In the genomic region with DNA sequence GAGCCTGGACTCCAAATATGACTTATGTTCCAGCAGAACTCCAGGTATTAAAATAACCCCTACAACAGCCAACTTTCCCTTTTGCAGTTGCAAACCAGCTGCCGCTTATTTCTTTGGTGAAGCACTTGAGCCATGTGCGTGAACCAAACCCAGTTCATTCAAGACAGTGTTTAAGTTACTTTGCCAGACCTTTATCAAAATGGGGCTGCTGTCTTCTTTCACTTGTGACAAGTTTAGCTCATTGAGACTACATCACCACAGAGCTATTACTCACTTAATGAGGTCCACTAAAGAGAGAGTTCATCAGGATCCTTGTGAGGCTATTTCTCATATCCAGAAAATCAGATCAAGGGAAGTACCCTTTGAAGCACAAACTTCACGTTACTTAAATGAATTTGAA, we compare ENCODE assay signal across 13 cellular contexts. TPM values are rescaled to one million over a fixed set of nuclear protein-coding genes. Genes with fewer than 3 reads are reported as not detected.
DNase-seq lines count a peak whose midpoint lies in the region; ATAC-seq, FAIRE-seq and TF ChIP-seq lines count a peak whose summit lies in the region.
"Had no signal": no experiment of that assay in that cellular context is flagged by ENCODE, and none has a peak within 500 bp of the region (broad histone marks: within the 10 kb centered on the region; RNA-seq: fewer than 3 reads in every experiment).

No MANE protein-coding gene starts in this region.

- no peak overlapping the region for H3K27ac ChIP-seq in A549
- no peak overlapping the region for H3K27ac ChIP-seq in CD4-positive, alpha-beta T cell (ENCODE audit: low read depth, low read length)

- intact Hi-C loops in CD4-positive, alpha-beta T cell (cut with DNase I, micrococcal nuclease) = loop anchor here in 1 of 2 experiments (2.0 to 10.0 kb wide), 4 partner anchors 127 to 713 kb away; a partner anchor contains a TSS

- TF ChIP-seq EP300 in A549 (IDR thresholded peaks at IDR 0.05) = no peak

- TF ChIP-seq CTCF in A549 (IDR thresholded peaks at IDR 0.05) (no peak), fibroblast of the aortic adventitia (IDR thresholded peaks at IDR 0.05; ENCODE audit: insufficient read depth, low read length) (no peak)
- no peak for TF ChIP-seq CTCF in CD4-positive, alpha-beta T cell (IDR thresholded peaks at IDR 0.05)

- no peak overlapping the region for H3K4me2 ChIP-seq in A549

- no peak for ATAC-seq in A549
- no peak for ATAC-seq in CD4-positive, alpha-beta T cell (ENCODE audit: poor library complexity)
- no peak for ATAC-seq in GM21786 (IDR thresholded peaks at IDR 0.05; ENCODE audit: unreplicated experiment)

- H3K27me3 Mint-ChIP-seq in CD4-positive, alpha-beta T cell = no peaks in the 10 kb centered on the region
- H3K27me3 Mint-ChIP-seq: CD8-positive, alpha-beta memory T cell; IgD-negative memory B cell had no signal

- peaks cover 63% of the 10 kb centered on the region for H3K36me3 Mint-ChIP-seq in CD4-positive, alpha-beta T cell (ENCODE audit: low read depth)
- H3K36me3 Mint-ChIP-seq: IgD-negative memory B cell had no signal

- H3K4me1 Mint-ChIP-seq in CD4-positive, alpha-beta T cell (ENCODE audit: low read depth) = peaks cover 37% of the 10 kb centered on the region

- TF ChIP-seq RAD21 in A549 (conservative IDR thresholded peaks at IDR 0.05 in 1 of 2, IDR thresholded peaks at IDR 0.05 in 1 of 2) = no peak

- peak overlapping the region; percentile 30 for H3K4me3 Mint-ChIP-seq in CD4-positive, alpha-beta T cell
- H3K4me3 Mint-ChIP-seq: CD14-positive monocyte had no signal

- peaks cover 12% of the 10 kb centered on the region; the same call in 2 of the 3 replicates for H3K4me1 ChIP-seq in A549

- DNase-seq in A549 (ENCODE audit: low read depth in 1 of 2, low spot score in 1 of 2) (no peak), NCI-H1694 treated with DMSO at 0.1 percent for 48 hours (lab: John Stamatoyannopoulos, UW) (peak; percentile 14), fibroblast of the aortic adventitia (ENCODE audit: low read depth) (peak; percentile 8), RPMI8226 (no peak), retina (no peak)
- no peak for DNase-seq in CD4-positive, alpha-beta T cell
- DNase-seq: Caco-2; CD8-positive, alpha-beta memory T cell; GOT3 had no signal

- no peaks in the 10 kb centered on the region for H3K9me3 ChIP-seq in A549
- no peaks in the 10 kb centered on the region for H3K9me3 ChIP-seq in CD4-positive, alpha-beta T cell (ENCODE audit: control insufficient read depth, low read length)
- H3K9me3 ChIP-seq: Caco-2, HAP-1 had no signal

- CTCF ChIA-PET in A549 (lab: Yijun Ruan, JAX) = no interaction called here
- CTCF ChIA-PET in CD4-positive, alpha-beta T cell (lab: Charles Lee) = no interaction called here

- H3K27me3 ChIP-seq in CD4-positive, alpha-beta T cell (ENCODE audit: control insufficient read depth, insufficient read depth, low read length) = no peaks in the 10 kb centered on the region

- 96% methylated on average over 3 of the region's 3 CpGs for WGBS in A549 (ENCODE audit: missing lambda C conversion rate)

- H3K27ac Mint-ChIP-seq in CD4-positive, alpha-beta T cell = peak overlapping the region; percentile 52
- H3K27ac Mint-ChIP-seq: CD14-positive monocyte had no signal

- no peaks in the 10 kb centered on the region for H3K9me3 Mint-ChIP-seq in CD4-positive, alpha-beta T cell
- H3K9me3 Mint-ChIP-seq: CD8-positive, alpha-beta memory T cell; IgD-negative memory B cell had no signal

- no peak for TF ChIP-seq POLR2A in A549 (IDR thresholded peaks at IDR 0.05; ENCODE audit: low read length)

- POLR2A ChIA-PET in A549 (lab: Yijun Ruan, JAX) = no interaction called here
- POLR2A ChIA-PET in CD4-positive, alpha-beta T cell (lab: Charles Lee) = interaction anchor here (0.9 kb wide), 1 partner anchor 551 kb away, joined by 3 read pairs; a partner anchor contains a TSS

- FAIRE-seq in A549 (lab: Jason Lieb, UNC) = peak; percentile 86

- H3K4me3 ChIP-seq in A549 (no peak overlapping the region), fibroblast of the aortic adventitia (ENCODE audit: low read depth, low read length) (no peak overlapping the region)
- H3K4me3 ChIP-seq: HAP-1 had no signal

TF ChIP-seq in A549, 52 proteins besides CTCF, POLR2A, EP300 and RAD21:
- TF ChIP-seq, protein P1, sequence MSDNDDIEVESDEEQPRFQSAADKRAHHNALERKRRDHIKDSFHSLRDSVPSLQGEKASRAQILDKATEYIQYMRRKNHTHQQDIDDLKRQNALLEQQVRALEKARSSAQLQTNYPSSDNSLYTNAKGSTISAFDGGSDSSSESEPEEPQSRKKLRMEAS (IDR thresholded peaks at IDR 0.05) = no peak
- no peak for TF ChIP-seq TFCP2L1 (CRISPR knock-in tag; IDR thresholded peaks at IDR 0.05)
- TF ChIP-seq BHLHE40 (IDR thresholded peaks at IDR 0.05; ENCODE audit: low read depth, low read length) = no peak
- TF ChIP-seq JUN (IDR thresholded peaks at IDR 0.05) = no peak
- TF ChIP-seq CBX2 (IDR thresholded peaks at IDR 0.05; ENCODE audit: borderline replicate concordance, low read depth) = no peak
- no peak for TF ChIP-seq KDM5A (IDR thresholded peaks at IDR 0.05)
- TF ChIP-seq HDAC2 (IDR thresholded peaks at IDR 0.05) = no peak

RNA-seq across cellular contexts. Expression of a gene that starts 2.4 kb away (rescaled TPM):
- 22.6 and 24.6 TPM in 2 replicates for polyA plus RNA-seq in A549 (2011; rRNA removed)
- 1.7 and 2.3 TPM in 2 replicates for polyA plus RNA-seq in A549 (2012; cell fraction: cytosol; rRNA removed)
- 0.96 and 3.0 TPM in 2 replicates for polyA plus RNA-seq in A549 (2012; cell fraction: nucleus; rRNA removed)
- polyA plus RNA-seq in A549 (2017; fragmentation: RNase III; extraction: RNeasy Plus Mini Kit Qiagen cat#74134 plus additional on column Dnase treatment) = 3.5 to 4.2 TPM (median 3.9 TPM) in 3 replicates
- polyA minus RNA-seq in A549 (2011; rRNA and poly(A)+ RNA removed) = 26.0 TPM in 2 replicates
- total RNA-seq in CD4-positive, alpha-beta T cell = 10 to 100 TPM; 85.7 to 97.6 TPM
- 46.9 and 56.3 TPM in 2 replicates for total RNA-seq in fibroblast of the aortic adventitia (ENCODE audit: low replicate concordance)

Comparison
In these comparisons a context has a peak if more than half of its experiments do, and no peak if none do; other contexts are left out.
1. DNase-seq: peak in NCI-H1694 treated with DMSO at 0.1 percent for 48 hours (single experiment) and fibroblast of the aortic adventitia (single experiment); none in A549 (0 of 2), CD4-positive, alpha-beta T cell (0 of 10), RPMI8226 (single experiment) and retina (single experiment).